1 cellular context compared by ENCODE assay signal in genomic region chr12:113427882-113428281, GRCh38.
A peak's percentile ranks its signal among the peaks of the same experiment; 100 is the strongest.
TF ChIP-seq lines count a peak whose summit lies in the region.

No MANE protein-coding gene starts in this region.

TF ChIP-seq in Ishikawa, 13 proteins besides CTCF, POLR2A, EP300 and RAD21 (continued from another document):
- TF ChIP-seq REST (IDR thresholded peaks at IDR 0.05; ENCODE audit: low read depth), result peak; percentile 69
- peak; percentile 80 for TF ChIP-seq MAX (IDR thresholded peaks at IDR 0.05)
